ENCODE assay signal across 21 cellular contexts in the genomic region with DNA sequence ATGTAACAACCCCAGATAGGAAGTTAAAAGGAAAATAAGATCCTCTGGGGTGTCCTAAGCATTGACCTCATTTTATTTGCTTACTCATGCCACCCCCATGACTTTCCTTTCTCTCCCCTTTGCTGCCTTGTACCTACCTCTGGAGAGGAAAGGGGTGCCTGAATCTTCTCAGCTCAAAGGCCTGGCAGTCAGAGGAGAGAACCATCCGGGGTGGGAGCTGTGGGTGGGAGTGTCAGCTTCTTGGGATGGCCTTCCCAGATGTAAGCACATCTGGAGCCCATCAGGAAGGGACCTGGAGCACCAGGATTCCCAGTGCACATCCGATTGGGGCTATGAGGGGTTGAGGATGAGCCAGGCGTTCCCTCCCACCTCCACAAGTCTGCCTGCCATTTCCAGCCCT. TPM values are rescaled to one million over a fixed set of nuclear protein-coding genes. Genes with fewer than 3 reads are reported as not detected.
DNase-seq lines count a peak whose midpoint lies in the region; ATAC-seq, FAIRE-seq and TF ChIP-seq lines count a peak whose summit lies in the region.
"Had no signal": no experiment of that assay in that cellular context is flagged by ENCODE, and none has a peak within 500 bp of the region (broad histone marks: within the 10 kb centered on the region; RNA-seq: fewer than 3 reads in every experiment).

No MANE protein-coding gene starts in this region.

- CTCF ChIA-PET in H1 (lab: Charles Lee; ENCODE audit: partially characterized antibody), result interaction anchor here (0.5 to 26.1 kb wide), 7 partner anchors 8 to 177 kb away, joined by 4 to 742 read pairs (median 13); partner anchors contain the start of gene ITGA5

- H3K4me1 ChIP-seq in H1 (replicated peaks in 1 of 4; ENCODE audit: control insufficient read depth in 3 of 4, insufficient read depth in 4 of 4, low read length in 3 of 4) (peaks cover 6 to 19% (median 9%) of the 10 kb centered on the region in 4 experiments), neuronal stem cell (ENCODE audit: control insufficient read depth in 2 of 2, insufficient read depth in 1 of 2, low read depth in 1 of 2, low read length in 2 of 2) (peaks cover 10 to 23% of the 10 kb centered on the region in 2 donors)

- H3K27me3 ChIP-seq in H1 (replicated peaks in 1 of 4; ENCODE audit: control insufficient read depth in 3 of 4, extremely low read depth in 1 of 4, insufficient read depth in 3 of 4, low read length in 3 of 4) (peaks cover 0 to 27% (median 21%) of the 10 kb centered on the region in 4 experiments; a peak in 6 of 7 replicates), neuronal stem cell (ENCODE audit: control insufficient read depth in 3 of 3, insufficient read depth in 3 of 3, low read depth in 1 of 3, low read length in 3 of 3) (peaks cover 0 to 70% (median 0%) of the 10 kb centered on the region in 3 experiments)

- H3K4me1 Mint-ChIP-seq in activated naive CD8-positive, alpha-beta T cell treated with anti-CD3 and anti-CD28 coated beads, Interleukin-2, amount 10 ng/mL, durations not matched to agents 7 days and 5 days, result peaks cover 24% of the 10 kb centered on the region
- H3K4me1 Mint-ChIP-seq in activated naive CD8-positive, alpha-beta T cell treated with anti-CD3 and anti-CD28 coated beads, Interleukin-2, amount 50 U/mL, for 24 hours, result peaks cover 36% of the 10 kb centered on the region

- 0 out of 2 replicates have a peak overlapping the region, but pooled peaks have one; percentile 10 for H2BK20ac ChIP-seq in H1 (ENCODE audit: low read length)

- H3K56ac ChIP-seq in H1 (replicated peaks; ENCODE audit: insufficient read length, low read depth, low read length), result no peak overlapping the region

- H2BK12ac ChIP-seq in H1 (ENCODE audit: low read depth, low read length), result no peak overlapping the region
- no peak overlapping the region for H2BK12ac ChIP-seq in neuronal stem cell (ENCODE audit: low read length)

- H2AFZ ChIP-seq in H1 (ENCODE audit: low read length) (no peak overlapping the region), neuronal stem cell (ENCODE audit: low read length) (no peak overlapping the region)

- H3K27me3 Mint-ChIP-seq in activated naive CD8-positive, alpha-beta T cell treated with anti-CD3 and anti-CD28 coated beads, Interleukin-2, amount 10 ng/mL, durations not matched to agents 7 days and 5 days, result peaks cover 45% of the 10 kb centered on the region
- no peaks in the 10 kb centered on the region for H3K27me3 Mint-ChIP-seq in activated naive CD8-positive, alpha-beta T cell treated with anti-CD3 and anti-CD28 coated beads, Interleukin-2, amount 50 U/mL, for 24 hours

- TF ChIP-seq RAD21 in H1 (IDR thresholded peaks at IDR 0.05 in 1 of 2, conservative IDR thresholded peaks at IDR 0.05 in 1 of 2; ENCODE audit: low read depth in 2 of 2, low read length in 2 of 2), result no peak

- WGBS in H1 (ENCODE audit: extremely low coverage in 1 of 2, insufficient coverage in 1 of 2, insufficient read length in 1 of 2, insufficient replicate concordance in 2 of 2, low coverage in 1 of 2, low lambda C conversion rate in 2 of 2, missing lambda C conversion rate in 1 of 2), 2 experiments, result 81% methylated on average over 3 of the region's 3 CpGs; no CpG with 5 or more reads in 1 of the 2 experiments
- no CpG with 5 or more reads among the region's 3 CpGs for WGBS in neuronal stem cell (ENCODE audit: extremely low coverage in 2 of 2, insufficient read length in 2 of 2, insufficient replicate concordance in 1 of 2), 2 donors

- H3K18ac ChIP-seq in H1 (ENCODE audit: extremely low read depth, low read length) (no peak overlapping the region), neuronal stem cell (ENCODE audit: low read length) (no peak overlapping the region)

- H3K23ac ChIP-seq in H1 (ENCODE audit: insufficient read length), result no peak overlapping the region
- H3K23ac ChIP-seq in neuronal stem cell (ENCODE audit: low read depth, low read length, poor library complexity), result no peak overlapping the region

- H3K9me3 ChIP-seq in H1 (ENCODE audit: insufficient read depth in 2 of 2, low read depth in 1 of 2, low read length in 1 of 2) (no peaks in the 10 kb centered on the region), neuronal stem cell (replicated peaks in 1 of 2; ENCODE audit: control insufficient read depth in 2 of 2, insufficient read depth in 1 of 2, low read depth in 1 of 2, low read length in 2 of 2) (peaks cover 0 to 2% of the 10 kb centered on the region in 2 donors)

- H4K8ac ChIP-seq in H1 (ENCODE audit: extremely low read depth, insufficient read depth, low read length), result no peak overlapping the region
- H4K8ac ChIP-seq in neuronal stem cell (ENCODE audit: low read depth, low read length), result no peak overlapping the region

- intact Hi-C loops in sciatic nerve (cut with DNase I), result no loop called here

- H4K91ac ChIP-seq in H1 (replicated peaks; ENCODE audit: insufficient read length, low read length), result no peak overlapping the region
- H4K91ac ChIP-seq in neuronal stem cell (ENCODE audit: low read depth, low read length, poor library complexity), result no peak overlapping the region

- no peak overlapping the region for H3K27ac Mint-ChIP-seq in activated naive CD8-positive, alpha-beta T cell treated with anti-CD3 and anti-CD28 coated beads, Interleukin-2, amount 10 ng/mL, durations not matched to agents 7 days and 5 days
- no peak overlapping the region for H3K27ac Mint-ChIP-seq in activated naive CD8-positive, alpha-beta T cell treated with anti-CD3 and anti-CD28 coated beads, Interleukin-2, amount 50 U/mL, for 24 hours

- H3K14ac ChIP-seq in H1 (ENCODE audit: insufficient read length) (no peak overlapping the region), neuronal stem cell (ENCODE audit: low read length) (peak overlapping the region; percentile 73)

- H3K4me3 Mint-ChIP-seq in activated naive CD8-positive, alpha-beta T cell treated with anti-CD3 and anti-CD28 coated beads, Interleukin-2, amount 10 ng/mL, durations not matched to agents 7 days and 5 days, result no peak overlapping the region
- H3K4me3 Mint-ChIP-seq in activated naive CD8-positive, alpha-beta T cell treated with anti-CD3 and anti-CD28 coated beads, Interleukin-2, amount 50 U/mL, for 24 hours, result no peak overlapping the region

- H3K9me3 Mint-ChIP-seq in activated naive CD8-positive, alpha-beta T cell treated with anti-CD3 and anti-CD28 coated beads, Interleukin-2, amount 10 ng/mL, durations not matched to agents 7 days and 5 days, result no peaks in the 10 kb centered on the region
- H3K9me3 Mint-ChIP-seq in activated naive CD8-positive, alpha-beta T cell treated with anti-CD3 and anti-CD28 coated beads, Interleukin-2, amount 50 U/mL, for 24 hours, result no peaks in the 10 kb centered on the region
- H3K9me3 Mint-ChIP-seq: CD8-positive, alpha-beta memory T cell had no signal

- H2BK120ac ChIP-seq in H1 (replicated peaks; ENCODE audit: low read depth, low read length) (no peak overlapping the region), neuronal stem cell (ENCODE audit: low read depth, low read length) (no peak overlapping the region)

- no peaks in the 10 kb centered on the region; the same call in 1 of the 2 replicates for H3K23me2 ChIP-seq in H1 (ENCODE audit: low read depth, low read length)

- no peaks in the 10 kb centered on the region for H3K79me2 ChIP-seq in H1 (ENCODE audit: control insufficient read depth in 1 of 2, insufficient read depth in 2 of 2, low read length in 2 of 2)

- no peak for ATAC-seq in activated naive CD8-positive, alpha-beta T cell treated with anti-CD3 and anti-CD28 coated beads, Interleukin-2, amount 10 ng/mL, durations not matched to agents 7 days and 5 days (ENCODE audit: low read depth)
- ATAC-seq in activated naive CD8-positive, alpha-beta T cell treated with anti-CD3 and anti-CD28 coated beads, Interleukin-2, amount 50 U/mL, for 24 hours, result no peak
- ATAC-seq in sciatic nerve, result no peak
- ATAC-seq: GM12878, PC-3 had no signal

- H3K79me1 ChIP-seq in H1 (ENCODE audit: low read depth, low read length) (no peaks in the 10 kb centered on the region), neuronal stem cell (ENCODE audit: low read depth, low read length) (no peaks in the 10 kb centered on the region)

- H4K5ac ChIP-seq in H1 (ENCODE audit: insufficient read length, low read depth, low read length), result no peak overlapping the region

- no peak for TF ChIP-seq EP300 in H1 (IDR thresholded peaks at IDR 0.05; ENCODE audit: borderline replicate concordance in 1 of 2, low read depth in 2 of 2, low read length in 2 of 2)

- H3K36me3 ChIP-seq in H1 (ENCODE audit: control insufficient read depth in 2 of 4, insufficient read depth in 4 of 4, low read length in 3 of 4) (no peaks in the 10 kb centered on the region), neuronal stem cell (replicated peaks in 1 of 2; ENCODE audit: control insufficient read depth in 2 of 2, insufficient read depth in 2 of 2, low read length in 2 of 2) (no peaks in the 10 kb centered on the region)

- no peaks in the 10 kb centered on the region for H4K20me1 ChIP-seq in H1 (replicated peaks in 1 of 2; ENCODE audit: control insufficient read depth in 1 of 2, insufficient read depth in 2 of 2, low read length in 2 of 2)

- POLR2A ChIA-PET in activated naive CD8-positive, alpha-beta T cell treated with anti-CD3 and anti-CD28 coated beads, Interleukin-2, amount 10 ng/mL, durations not matched to agents 7 days and 5 days (lab: Charles Lee), result interaction anchor here (1.0 to 1.6 kb wide), 3 partner anchors 11 to 14 kb away, joined by 3 to 7 read pairs (median 3); no protein-coding TSS in a partner anchor
- POLR2A ChIA-PET in H1 (lab: Charles Lee; ENCODE audit: partially characterized antibody), result interaction anchor here (1.1 kb wide), 1 partner anchor 10 kb away, joined by 3 read pairs; no protein-coding TSS in a partner anchor

- H3K9ac ChIP-seq in H1 (replicated peaks in 1 of 4; ENCODE audit: extremely low read depth in 1 of 4, low read depth in 3 of 4, low read length in 3 of 4), result no peak overlapping the region
- H3K9ac ChIP-seq in neuronal stem cell (ENCODE audit: low read depth, low read length, poor library complexity), result no peak overlapping the region

- H3K27ac ChIP-seq in H1 (ENCODE audit: low read depth, low read length) (no peak overlapping the region), neuronal stem cell (replicated peaks; ENCODE audit: low read length) (no peak overlapping the region)
- H3K27ac ChIP-seq: 22Rv1 had no signal

- no peak for TF ChIP-seq CTCF in H1 (IDR thresholded peaks at IDR 0.05; ENCODE audit: control extremely low read depth in 1 of 3, insufficient read depth in 1 of 3, low read depth in 1 of 3, low read length in 3 of 3)

- H2BK5ac ChIP-seq in H1 (ENCODE audit: low read depth, low read length) (no peak overlapping the region), neuronal stem cell (ENCODE audit: low read length) (no peak overlapping the region)

- no peak overlapping the region for H3K4me3 ChIP-seq in H1 (ENCODE audit: extremely low read depth in 1 of 4, insufficient read depth in 2 of 4, low read depth in 3 of 4, low read length in 4 of 4)
- H3K4me3 ChIP-seq in neuronal stem cell (ENCODE audit: low read length in 2 of 2), result no peak overlapping the region
- H3K4me3 ChIP-seq: GM12878 had no signal

- H3K36me3 Mint-ChIP-seq in activated naive CD8-positive, alpha-beta T cell treated with anti-CD3 and anti-CD28 coated beads, Interleukin-2, amount 10 ng/mL, durations not matched to agents 7 days and 5 days, result no peaks in the 10 kb centered on the region
- H3K36me3 Mint-ChIP-seq in activated naive CD8-positive, alpha-beta T cell treated with anti-CD3 and anti-CD28 coated beads, Interleukin-2, amount 50 U/mL, for 24 hours (ENCODE audit: low read depth), result no peaks in the 10 kb centered on the region
- H3K36me3 Mint-ChIP-seq: CD8-positive, alpha-beta memory T cell had no signal

- FAIRE-seq in H1 (lab: Jason Lieb, UNC), result no peak
- FAIRE-seq: GM12878, GM18507 had no signal

- no peak overlapping the region for H3K4me2 ChIP-seq in H1 (ENCODE audit: insufficient read depth in 1 of 2, low read depth in 2 of 2, low read length in 2 of 2)
- no peak overlapping the region for H3K4me2 ChIP-seq in neuronal stem cell (ENCODE audit: insufficient read depth, low read length, poor library complexity, severe bottlenecking)

- no peak for TF ChIP-seq POLR2A in H1 (IDR thresholded peaks at IDR 0.05; ENCODE audit: control extremely low read depth in 1 of 2, low read depth in 2 of 2, low read length in 2 of 2)

- H2AK5ac ChIP-seq in H1 (ENCODE audit: low read depth, low read length), result no peak overlapping the region
- H2AK5ac ChIP-seq in neuronal stem cell (ENCODE audit: low read depth, low read length), result no peak overlapping the region

- no peak overlapping the region for H3K4ac ChIP-seq in H1 (replicated peaks; ENCODE audit: insufficient read length, low read depth, low read length)
- no peak overlapping the region for H3K4ac ChIP-seq in neuronal stem cell (ENCODE audit: low read length)

- H2BK15ac ChIP-seq in H1 (ENCODE audit: low read length) (no peak overlapping the region), neuronal stem cell (ENCODE audit: low read length) (no peak overlapping the region)

- peak; percentile 11 for DNase-seq in activated naive CD8-positive, alpha-beta T cell treated with anti-CD3 and anti-CD28 coated beads, Interleukin-2, amount 10 ng/mL, durations not matched to agents 7 days and 5 days
- no peak for DNase-seq in activated naive CD8-positive, alpha-beta T cell treated with anti-CD3 and anti-CD28 coated beads, Interleukin-2, amount 50 U/mL, for 24 hours
- DNase-seq in H1 (ENCODE audit: low read depth in 1 of 2, low spot score in 2 of 2), result no peak
- no peak for DNase-seq in neuronal stem cell (ENCODE audit: low spot score)
- DNase-seq in NCI-H526 (lab: John Stamatoyannopoulos, UW), result no peak
- no peak for DNase-seq in NCI-H128 (lab: John Stamatoyannopoulos, UW; ENCODE audit: unreplicated experiment)
- no peak for DNase-seq in SKM-1 treated with dmso at 0.1 percent for 144 hours (lab: John Stamatoyannopoulos, UW; ENCODE audit: unreplicated experiment)
- no peak for DNase-seq in sciatic nerve (ENCODE audit: low spot score)
- DNase-seq: CD8-positive, alpha-beta memory T cell; DND-41; GDM1; GOT3; KG1; NCI-H2081 treated with DMSO at 0.1 percent for 48 hours; NCI-H510A; NCI-H82; PC-3 had no signal

RNA-seq across cellular contexts. Expression of gene ITGA5, which starts 5.2 kb away (rescaled TPM):
- total RNA-seq in activated naive CD8-positive, alpha-beta T cell treated with anti-CD3 and anti-CD28 coated beads, Interleukin-2, amount 10 ng/mL, durations not matched to agents 7 days and 5 days, result 10 to 100 TPM; 84.5 to 90.6 TPM
- total RNA-seq in H1 (2021; fragmentation: NEBNext Ultra II Directional; extraction: Animal tissue kit (Norgen Biotek cat#: 25700)), result 19.0 and 19.4 TPM in 2 replicates
- polyA plus RNA-seq in H1 (2011; rRNA removed), result 11.6 and 17.7 TPM in 2 replicates
- polyA plus RNA-seq in H1 (2011; cell fraction: cytosol; rRNA removed), result 10.9 TPM
- polyA plus RNA-seq in H1 (2011; cell fraction: nucleus; rRNA removed), result 47.4 TPM
- polyA plus RNA-seq in H1 (2012, experiment 1 of 2), result 10.4 to 19.6 TPM (median 18.1 TPM) in 4 replicates
- polyA plus RNA-seq in H1 (2012, experiment 2 of 2), result 20.3 TPM
- polyA plus RNA-seq in H1 (2013, experiment 1 of 2), result 34.1 TPM
- polyA plus RNA-seq in H1 (2013, experiment 2 of 2), result 32.9 TPM
- polyA minus RNA-seq in H1 (2011; rRNA and poly(A)+ RNA removed), result 24.0 and 36.9 TPM in 2 replicates
- polyA minus RNA-seq in H1 (2011; cell fraction: cytosol; rRNA and poly(A)+ RNA removed), result 17.8 TPM
- polyA minus RNA-seq in H1 (2011; cell fraction: nucleus; rRNA and poly(A)+ RNA removed), result 22.4 TPM
- polyA plus RNA-seq in neuronal stem cell (2013, experiment 1 of 2), result 37.3 TPM
- polyA plus RNA-seq in neuronal stem cell (2013, experiment 2 of 2), result 38.6 TPM
- total RNA-seq in sciatic nerve, result 82.3 TPM

RNA-seq across cellular contexts. Expression of gene ZNF385A, which starts 39.7 kb away (rescaled TPM):
- total RNA-seq in activated naive CD8-positive, alpha-beta T cell treated with anti-CD3 and anti-CD28 coated beads, Interleukin-2, amount 10 ng/mL, durations not matched to agents 7 days and 5 days, result 1 to 10 TPM; 1.4 to 2.0 TPM
- total RNA-seq in H1 (2021; fragmentation: NEBNext Ultra II Directional; extraction: Animal tissue kit (Norgen Biotek cat#: 25700)), result 12.1 and 14.3 TPM in 2 replicates
- 5.2 and 7.7 TPM in 2 replicates for polyA plus RNA-seq in H1 (2011; rRNA removed)
- polyA plus RNA-seq in H1 (2011; cell fraction: cytosol; rRNA removed), result 3.5 TPM
- 10.4 TPM for polyA plus RNA-seq in H1 (2011; cell fraction: nucleus; rRNA removed)
- 9.1 to 19.2 TPM (median 17.6 TPM) in 4 replicates for polyA plus RNA-seq in H1 (2012, experiment 1 of 2)
- polyA plus RNA-seq in H1 (2012, experiment 2 of 2), result 12.4 TPM
- 10.8 TPM for polyA plus RNA-seq in H1 (2013, experiment 1 of 2)
- polyA plus RNA-seq in H1 (2013, experiment 2 of 2), result 11.0 TPM
- 2.5 and 5.9 TPM in 2 replicates for polyA minus RNA-seq in H1 (2011; rRNA and poly(A)+ RNA removed)
- polyA minus RNA-seq in H1 (2011; cell fraction: cytosol; rRNA and poly(A)+ RNA removed), result 7.3 TPM
- polyA minus RNA-seq in H1 (2011; cell fraction: nucleus; rRNA and poly(A)+ RNA removed), result 6.9 TPM
- 60.0 TPM for polyA plus RNA-seq in neuronal stem cell (2013, experiment 1 of 2)
- 56.5 TPM for polyA plus RNA-seq in neuronal stem cell (2013, experiment 2 of 2)
- total RNA-seq in sciatic nerve, result 12.0 TPM
- polyA plus RNA-seq: CD8-positive, alpha-beta memory T cell had no signal

RNA-seq across cellular contexts. Expression of gene GTSF1, which starts 49.2 kb away (rescaled TPM):
- 1 to 10 TPM; 7.4 to 9.3 TPM for total RNA-seq in activated naive CD8-positive, alpha-beta T cell treated with anti-CD3 and anti-CD28 coated beads, Interleukin-2, amount 10 ng/mL, durations not matched to agents 7 days and 5 days
- 0.50 and 1.1 TPM in 2 replicates for total RNA-seq in H1 (2021; fragmentation: NEBNext Ultra II Directional; extraction: Animal tissue kit (Norgen Biotek cat#: 25700))
- 0.14 and 0.32 TPM in 2 replicates for polyA plus RNA-seq in H1 (2011; rRNA removed)
- polyA plus RNA-seq in H1 (2011; cell fraction: cytosol; rRNA removed), result 0.61 TPM
- 0.40 TPM for polyA plus RNA-seq in H1 (2011; cell fraction: nucleus; rRNA removed)
- 0.43 to 0.61 TPM in 2 of 4 replicates, not detected in the others for polyA plus RNA-seq in H1 (2012, experiment 1 of 2)
- polyA plus RNA-seq in H1 (2012, experiment 2 of 2), result 0.98 TPM
- polyA plus RNA-seq in H1 (2013, experiment 1 of 2), result 1.0 TPM
- polyA plus RNA-seq in H1 (2013, experiment 2 of 2), result 0.88 TPM
- 0.51 TPM in 1 of 2 replicates, not detected in the other for polyA minus RNA-seq in H1 (2011; rRNA and poly(A)+ RNA removed)
- not detected for polyA minus RNA-seq in H1 (2011; cell fraction: cytosol; rRNA and poly(A)+ RNA removed)
- polyA minus RNA-seq in H1 (2011; cell fraction: nucleus; rRNA and poly(A)+ RNA removed), result not detected
- polyA plus RNA-seq in neuronal stem cell (2013, experiment 1 of 2), result not detected
- polyA plus RNA-seq in neuronal stem cell (2013, experiment 2 of 2), result not detected
- not detected for total RNA-seq in sciatic nerve
- total RNA-seq: PC-3 had no signal
- polyA plus RNA-seq: BJ had no signal

RNA-seq across cellular contexts. Expression of gene GPR84, which starts 59.9 kb away (rescaled TPM):
- total RNA-seq in activated naive CD8-positive, alpha-beta T cell treated with anti-CD3 and anti-CD28 coated beads, Interleukin-2, amount 10 ng/mL, durations not matched to agents 7 days and 5 days, result under 1 TPM; 0.39 to 0.65 TPM
- not detected in 2 replicates for total RNA-seq in H1 (2021; fragmentation: NEBNext Ultra II Directional; extraction: Animal tissue kit (Norgen Biotek cat#: 25700))
- polyA plus RNA-seq in H1 (2011; rRNA removed), result 0.09 and 0.14 TPM in 2 replicates
- polyA plus RNA-seq in H1 (2011; cell fraction: cytosol; rRNA removed), result not detected
- polyA plus RNA-seq in H1 (2011; cell fraction: nucleus; rRNA removed), result not detected
- 0.12 TPM in 1 of 4 replicates, not detected in the others for polyA plus RNA-seq in H1 (2012, experiment 1 of 2)
- not detected for polyA plus RNA-seq in H1 (2012, experiment 2 of 2)
- polyA plus RNA-seq in H1 (2013, experiment 1 of 2), result not detected
- not detected for polyA plus RNA-seq in H1 (2013, experiment 2 of 2)
- 0.38 TPM in 1 of 2 replicates, not detected in the other for polyA minus RNA-seq in H1 (2011; rRNA and poly(A)+ RNA removed)
- polyA minus RNA-seq in H1 (2011; cell fraction: cytosol; rRNA and poly(A)+ RNA removed), result not detected
- polyA minus RNA-seq in H1 (2011; cell fraction: nucleus; rRNA and poly(A)+ RNA removed), result not detected
- 0.03 TPM for polyA plus RNA-seq in neuronal stem cell (2013, experiment 1 of 2)
- 0.04 TPM for polyA plus RNA-seq in neuronal stem cell (2013, experiment 2 of 2)
- 0.53 TPM for total RNA-seq in sciatic nerve
- total RNA-seq: PC-3 had no signal
- polyA plus RNA-seq: BJ; CD8-positive, alpha-beta memory T cell had no signal
